Comparison of ENCODE assay signal across 1 cellular context in genomic region chr16:15022194-15022593, GRCh38.
A peak's percentile ranks its signal among the peaks of the same experiment; 100 is the strongest.
TF ChIP-seq lines count a peak whose summit lies in the region.

No MANE protein-coding gene starts in this region.

TF ChIP-seq in GM12878, 131 proteins besides CTCF, POLR2A, EP300 and RAD21:
- TF ChIP-seq PKNOX1 (IDR thresholded peaks at IDR 0.05) (peak; percentile 93), SP1 (IDR thresholded peaks at IDR 0.05; ENCODE audit: low read depth, low read length) (peak; percentile 50)
- TF ChIP-seq, protein P1, sequence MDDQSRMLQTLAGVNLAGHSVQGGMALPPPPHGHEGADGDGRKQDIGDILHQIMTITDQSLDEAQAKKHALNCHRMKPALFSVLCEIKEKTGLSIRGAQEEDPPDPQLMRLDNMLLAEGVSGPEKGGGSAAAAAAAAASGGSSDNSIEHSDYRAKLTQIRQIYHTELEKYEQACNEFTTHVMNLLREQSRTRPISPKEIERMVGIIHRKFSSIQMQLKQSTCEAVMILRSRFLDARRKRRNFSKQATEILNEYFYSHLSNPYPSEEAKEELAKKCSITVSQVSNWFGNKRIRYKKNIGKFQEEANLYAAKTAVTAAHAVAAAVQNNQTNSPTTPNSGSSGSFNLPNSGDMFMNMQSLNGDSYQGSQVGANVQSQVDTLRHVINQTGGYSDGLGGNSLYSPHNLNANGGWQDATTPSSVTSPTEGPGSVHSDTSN (IDR thresholded peaks at IDR 0.05; ENCODE audit: insufficient replicate concordance, low read depth, low read length), result peak; percentile 86
